14 cellular contexts compared by ENCODE assay signal in genomic region chr2:208318127-208318526, GRCh38.
"Had no signal": no experiment of that assay in that cellular context is flagged by ENCODE, and none has a peak within 500 bp of the region (broad histone marks: within the 10 kb centered on the region; RNA-seq: fewer than 3 reads in every experiment).

No MANE protein-coding gene starts in this region.

- H3K4me3 Mint-ChIP-seq: activated CD4-positive, alpha-beta memory T cell treated with anti-CD3 and anti-CD28 coated beads, Interleukin-2, amount 10 ng/mL, durations not matched to agents 7 days and 5 days; activated naive CD4-positive, alpha-beta T cell treated with anti-CD3 and anti-CD28 coated beads for 36 hours; activated naive CD8-positive, alpha-beta T cell treated with anti-CD3 and anti-CD28 coated beads, Interleukin-2, amount 50 U/mL, for 24 hours; nephron; T-helper 1 cell treated with Interleukin-12 subunit alpha and Interleukin-12 subunit beta and Interleukin-4 antibody, amounts not matched to agents 30 μg/mL and 1 μg/mL, for 36 hours had no signal

- H3K27ac ChIP-seq: esophagus muscularis mucosa, left lung had no signal

- DNase-seq: activated CD4-positive, alpha-beta memory T cell treated with anti-CD3 and anti-CD28 coated beads, Interleukin-2, amount 10 ng/mL, durations not matched to agents 7 days and 5 days; activated CD4-positive, alpha-beta T cell treated with anti-CD3 and anti-CD28 coated beads for 4 hours; activated naive CD4-positive, alpha-beta T cell treated with anti-CD3 and anti-CD28 coated beads for 36 hours; activated naive CD8-positive, alpha-beta T cell treated with anti-CD3 and anti-CD28 coated beads, Interleukin-2, amount 50 U/mL, for 24 hours; hippocampal formation; kidney; left lung; mesenchymal stem cell; occipital lobe; stimulated activated CD4-positive, alpha-beta T cell treated with anti-CD3 and anti-CD28 coated beads, Interleukin-1b, Interleukin-23, amount 100 ng/mL, for 48 hours had no signal

- H3K4me3 ChIP-seq: esophagus muscularis mucosa, left lung had no signal

- H3K4me1 ChIP-seq: left lung had no signal

- ATAC-seq: activated naive CD8-positive, alpha-beta T cell treated with anti-CD3 and anti-CD28 coated beads, Interleukin-2, amount 50 U/mL, for 24 hours; left lung; sciatic nerve had no signal

- H3K27ac Mint-ChIP-seq: activated CD4-positive, alpha-beta memory T cell treated with anti-CD3 and anti-CD28 coated beads, Interleukin-2, amount 10 ng/mL, durations not matched to agents 7 days and 5 days; activated naive CD4-positive, alpha-beta T cell treated with anti-CD3 and anti-CD28 coated beads for 36 hours; activated naive CD8-positive, alpha-beta T cell treated with anti-CD3 and anti-CD28 coated beads, Interleukin-2, amount 50 U/mL, for 24 hours; nephron; T-helper 1 cell treated with Interleukin-12 subunit alpha and Interleukin-12 subunit beta and Interleukin-4 antibody, amounts not matched to agents 30 μg/mL and 1 μg/mL, for 36 hours had no signal

- H3K9me3 Mint-ChIP-seq: activated CD4-positive, alpha-beta memory T cell treated with anti-CD3 and anti-CD28 coated beads, Interleukin-2, amount 10 ng/mL, durations not matched to agents 7 days and 5 days; activated naive CD4-positive, alpha-beta T cell treated with anti-CD3 and anti-CD28 coated beads for 36 hours; activated naive CD8-positive, alpha-beta T cell treated with anti-CD3 and anti-CD28 coated beads, Interleukin-2, amount 50 U/mL, for 24 hours; T-helper 1 cell treated with Interleukin-12 subunit alpha and Interleukin-12 subunit beta and Interleukin-4 antibody, amounts not matched to agents 30 μg/mL and 1 μg/mL, for 36 hours had no signal

- H3K27me3 Mint-ChIP-seq: activated CD4-positive, alpha-beta memory T cell treated with anti-CD3 and anti-CD28 coated beads, Interleukin-2, amount 10 ng/mL, durations not matched to agents 7 days and 5 days; activated naive CD8-positive, alpha-beta T cell treated with anti-CD3 and anti-CD28 coated beads, Interleukin-2, amount 50 U/mL, for 24 hours had no signal

- H3K9me3 ChIP-seq: esophagus muscularis mucosa, left lung had no signal

- H3K27me3 ChIP-seq: esophagus muscularis mucosa, left lung had no signal
